14 cellular contexts compared by ENCODE assay signal in genomic region chr16:87198328-87198731, GRCh38.
DNase-seq lines count a peak whose midpoint lies in the region; ATAC-seq, FAIRE-seq and TF ChIP-seq lines count a peak whose summit lies in the region.
"Had no signal": no experiment of that assay in that cellular context is flagged by ENCODE, and none has a peak within 500 bp of the region (broad histone marks: within the 10 kb centered on the region; RNA-seq: fewer than 3 reads in every experiment).

No MANE protein-coding gene starts in this region.

- H3F3A ChIP-seq in Loucy (ENCODE audit: low read depth) = no peaks in the 10 kb centered on the region

- H3K4me2 ChIP-seq in Loucy (ENCODE audit: low read depth, low read length, poor library complexity, severe bottlenecking) (peak overlapping the region; percentile 36), H1 (ENCODE audit: insufficient read depth in 1 of 2, low read depth in 2 of 2, low read length in 2 of 2) (peak overlapping the region in 1 of 2 experiments; percentile 36; a peak in 1 of 4 replicates), osteoblast (ENCODE audit: insufficient read depth, low read length) (no peak overlapping the region)

- POLR2A ChIA-PET in H1 (lab: Charles Lee; ENCODE audit: partially characterized antibody) = no interaction called here

- H3K36me3 ChIP-seq in Loucy (ENCODE audit: insufficient read depth, low read length) (no peaks in the 10 kb centered on the region), H1 (ENCODE audit: control insufficient read depth in 2 of 4, insufficient read depth in 4 of 4, low read length in 3 of 4) (no peaks in the 10 kb centered on the region), osteoblast (ENCODE audit: insufficient read depth, low read length) (no peaks in the 10 kb centered on the region)

- H3K4me3 ChIP-seq in Loucy (ENCODE audit: low read length, poor library complexity, severe bottlenecking) (no peak overlapping the region), H1 (ENCODE audit: extremely low read depth in 1 of 4, insufficient read depth in 2 of 4, low read depth in 3 of 4, low read length in 4 of 4) (no peak overlapping the region), osteoblast (ENCODE audit: insufficient read depth, low read length) (no peak overlapping the region)

- no peak overlapping the region for H4K8ac ChIP-seq in H1 (ENCODE audit: extremely low read depth, insufficient read depth, low read length)

- H2AK5ac ChIP-seq in H1 (ENCODE audit: low read depth, low read length) = 0 out of 2 replicates have a peak overlapping the region, but pooled peaks have one; percentile 40

- CTCF ChIA-PET in H1 (lab: Charles Lee; ENCODE audit: partially characterized antibody) = interaction anchor here (1.0 to 1.4 kb wide), 5 partner anchors 9 to 81 kb away, joined by 3 to 8 read pairs (median 6); no protein-coding TSS in a partner anchor

- H3K9ac ChIP-seq in Loucy (ENCODE audit: low read depth, low read length, poor library complexity, severe bottlenecking) (no peak overlapping the region), H1 (replicated peaks in 1 of 4; ENCODE audit: extremely low read depth in 1 of 4, low read depth in 3 of 4, low read length in 3 of 4) (no peak overlapping the region)

- TF ChIP-seq RAD21 in H1 (IDR thresholded peaks at IDR 0.05 in 1 of 2, conservative IDR thresholded peaks at IDR 0.05 in 1 of 2; ENCODE audit: low read depth in 2 of 2, low read length in 2 of 2) = no peak

- H3K27ac ChIP-seq in H1 (ENCODE audit: low read depth, low read length) (no peak overlapping the region), osteoblast (ENCODE audit: low read depth, low read length) (no peak overlapping the region)

- WGBS in H1 (ENCODE audit: extremely low coverage in 1 of 2, insufficient coverage in 1 of 2, insufficient read length in 1 of 2, insufficient replicate concordance in 2 of 2, low coverage in 1 of 2, low lambda C conversion rate in 2 of 2, missing lambda C conversion rate in 1 of 2), 2 experiments = 57% methylated on average over 5 of the region's 5 CpGs; no CpG with 5 or more reads in 1 of the 2 experiments

- H3K27me3 ChIP-seq in Loucy (ENCODE audit: insufficient read depth, low read length, poor library complexity, severe bottlenecking) (no peaks in the 10 kb centered on the region), H1 (replicated peaks in 1 of 4; ENCODE audit: control insufficient read depth in 3 of 4, extremely low read depth in 1 of 4, insufficient read depth in 3 of 4, low read length in 3 of 4) (no peaks in the 10 kb centered on the region; a peak in 2 of 7 replicates), osteoblast (ENCODE audit: insufficient read depth, low read length) (no peaks in the 10 kb centered on the region)

- no peak overlapping the region for H4K91ac ChIP-seq in H1 (replicated peaks; ENCODE audit: insufficient read length, low read length)

- H3K4ac ChIP-seq in H1 (replicated peaks; ENCODE audit: insufficient read length, low read depth, low read length) = no peak overlapping the region

- TF ChIP-seq EP300 in H1 (IDR thresholded peaks at IDR 0.05; ENCODE audit: borderline replicate concordance in 1 of 2, low read depth in 2 of 2, low read length in 2 of 2) = no peak

- no peak overlapping the region for H3K56ac ChIP-seq in H1 (replicated peaks; ENCODE audit: insufficient read length, low read depth, low read length)

- no peaks in the 10 kb centered on the region for H3K9me2 ChIP-seq in Loucy (replicated peaks; ENCODE audit: low read depth, low read length)

- H2AFZ ChIP-seq in Loucy (ENCODE audit: low read length) (0 out of 2 replicates have a peak overlapping the region, but pooled peaks have one; percentile 21), H1 (ENCODE audit: low read length) (no peak overlapping the region; the same call in 1 of the 2 replicates), osteoblast (ENCODE audit: low read length) (no peak overlapping the region)

- H3K9me3 ChIP-seq in Loucy (ENCODE audit: insufficient read depth, low read depth, low read length) (no peaks in the 10 kb centered on the region), H1 (ENCODE audit: insufficient read depth in 2 of 2, low read depth in 1 of 2, low read length in 1 of 2) (no peaks in the 10 kb centered on the region; a peak in 1 of 4 replicates), osteoblast (ENCODE audit: low read depth, low read length) (peaks cover 2% of the 10 kb centered on the region)

- no peaks in the 10 kb centered on the region for H3K23me2 ChIP-seq in H1 (ENCODE audit: low read depth, low read length)

- no peaks in the 10 kb centered on the region for H3K79me2 ChIP-seq in Loucy (ENCODE audit: insufficient read depth, low read length)
- H3K79me2 ChIP-seq in H1 (ENCODE audit: control insufficient read depth in 1 of 2, insufficient read depth in 2 of 2, low read length in 2 of 2) = no peaks in the 10 kb centered on the region
- H3K79me2 ChIP-seq in osteoblast (ENCODE audit: insufficient read depth, low read length) = no peaks in the 10 kb centered on the region

- TF ChIP-seq POLR2A in H1 (IDR thresholded peaks at IDR 0.05; ENCODE audit: control extremely low read depth in 1 of 2, low read depth in 2 of 2, low read length in 2 of 2) = no peak

- peak overlapping the region; percentile 35; the same call in 1 of the 2 replicates for H2BK12ac ChIP-seq in H1 (ENCODE audit: low read depth, low read length)

- no peak overlapping the region for H2BK20ac ChIP-seq in H1 (ENCODE audit: low read length)

- no peak overlapping the region for H2BK120ac ChIP-seq in H1 (replicated peaks; ENCODE audit: low read depth, low read length)

- H3K79me1 ChIP-seq in H1 (ENCODE audit: low read depth, low read length) = no peaks in the 10 kb centered on the region

- H4K20me1 ChIP-seq in Loucy (ENCODE audit: insufficient read depth, low read length, poor library complexity, severe bottlenecking) (no peaks in the 10 kb centered on the region), H1 (replicated peaks in 1 of 2; ENCODE audit: control insufficient read depth in 1 of 2, insufficient read depth in 2 of 2, low read length in 2 of 2) (no peaks in the 10 kb centered on the region), osteoblast (ENCODE audit: insufficient read depth, low read length) (no peaks in the 10 kb centered on the region)

- H3K18ac ChIP-seq in H1 (ENCODE audit: extremely low read depth, low read length) = no peak overlapping the region; the same call in 1 of the 2 replicates

- DNase-seq in ELF-1 (ENCODE audit: low read depth, low spot score) (peak; percentile 62), H1 (ENCODE audit: low read depth in 1 of 2, low spot score in 2 of 2) (no peak), osteoblast (ENCODE audit: insufficient read length, low spot score, missing footprints) (peak; percentile 68), epidermal melanocyte (ENCODE audit: insufficient read length, low spot score) (no peak)
- DNase-seq: CD4-positive, alpha-beta T cell; GOT3; NCI-H146; NCI-H69; NK-92 treated with Interleukin-12 subunit alpha and Interleukin-12 subunit beta, amount 100 ng/mL, for 24 hours; SHP77 had no signal

- ATAC-seq in HG03280 (IDR thresholded peaks at IDR 0.05; ENCODE audit: unreplicated experiment) (no peak), HG03378 (IDR thresholded peaks at IDR 0.05; ENCODE audit: unreplicated experiment) (no peak)
- ATAC-seq: Panc1 had no signal

- no peak overlapping the region for H4K5ac ChIP-seq in H1 (ENCODE audit: insufficient read length, low read depth, low read length)

- FAIRE-seq in H1 (lab: Jason Lieb, UNC) = no peak

- H2BK5ac ChIP-seq in H1 (ENCODE audit: low read depth, low read length) = no peak overlapping the region

- no peak overlapping the region for H3K23ac ChIP-seq in H1 (ENCODE audit: insufficient read length)

- H3K4me1 ChIP-seq in Loucy (ENCODE audit: insufficient read depth, low read length, poor library complexity, severe bottlenecking) (peaks cover 22% of the 10 kb centered on the region), H1 (replicated peaks in 1 of 4; ENCODE audit: control insufficient read depth in 3 of 4, insufficient read depth in 4 of 4, low read length in 3 of 4) (peaks cover 0 to 7% (median 4%) of the 10 kb centered on the region in 4 experiments; a peak in 3 of 7 replicates), osteoblast (ENCODE audit: insufficient read depth, low read length) (peaks cover 29% of the 10 kb centered on the region)

- no peak overlapping the region for H3K14ac ChIP-seq in H1 (ENCODE audit: insufficient read length)

- TF ChIP-seq CTCF in Loucy (conservative IDR thresholded peaks at IDR 0.05; ENCODE audit: low read length) = no peak
- TF ChIP-seq CTCF in H1 (IDR thresholded peaks at IDR 0.05; ENCODE audit: control extremely low read depth in 1 of 3, insufficient read depth in 1 of 3, low read depth in 1 of 3, low read length in 3 of 3) = peak in 1 of 3 experiments; percentile 18; a peak in 1 of 4 replicates
- TF ChIP-seq CTCF in osteoblast (IDR thresholded peaks at IDR 0.05; ENCODE audit: extremely low read depth, low read depth, low read length) = no peak

- no peak overlapping the region for H2BK15ac ChIP-seq in H1 (ENCODE audit: low read length)

TF ChIP-seq in H1, 55 proteins besides CTCF, POLR2A, EP300 and RAD21:
- TF ChIP-seq, protein P1, sequence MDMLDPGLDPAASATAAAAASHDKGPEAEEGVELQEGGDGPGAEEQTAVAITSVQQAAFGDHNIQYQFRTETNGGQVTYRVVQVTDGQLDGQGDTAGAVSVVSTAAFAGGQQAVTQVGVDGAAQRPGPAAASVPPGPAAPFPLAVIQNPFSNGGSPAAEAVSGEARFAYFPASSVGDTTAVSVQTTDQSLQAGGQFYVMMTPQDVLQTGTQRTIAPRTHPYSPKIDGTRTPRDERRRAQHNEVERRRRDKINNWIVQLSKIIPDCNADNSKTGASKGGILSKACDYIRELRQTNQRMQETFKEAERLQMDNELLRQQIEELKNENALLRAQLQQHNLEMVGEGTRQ (IDR thresholded peaks at IDR 0.05; ENCODE audit: low read length) = 0 out of 2 replicates have a peak, but pooled peaks have one; percentile 34
- 0 out of 2 replicates have a peak, but pooled peaks have one; percentile 24 for TF ChIP-seq MAX (IDR thresholded peaks at IDR 0.05)
- TF ChIP-seq RFX5 (IDR thresholded peaks at IDR 0.05; ENCODE audit: borderline replicate concordance, low read depth, low read length) = no peak

Comparison
In these comparisons a context has a peak if more than half of its experiments do, and no peak if none do; other contexts are left out.
1. DNase-seq: peak in ELF-1 (single experiment) and osteoblast (single experiment); none in H1 (0 of 2) and epidermal melanocyte (single experiment).